In the genomic region with DNA sequence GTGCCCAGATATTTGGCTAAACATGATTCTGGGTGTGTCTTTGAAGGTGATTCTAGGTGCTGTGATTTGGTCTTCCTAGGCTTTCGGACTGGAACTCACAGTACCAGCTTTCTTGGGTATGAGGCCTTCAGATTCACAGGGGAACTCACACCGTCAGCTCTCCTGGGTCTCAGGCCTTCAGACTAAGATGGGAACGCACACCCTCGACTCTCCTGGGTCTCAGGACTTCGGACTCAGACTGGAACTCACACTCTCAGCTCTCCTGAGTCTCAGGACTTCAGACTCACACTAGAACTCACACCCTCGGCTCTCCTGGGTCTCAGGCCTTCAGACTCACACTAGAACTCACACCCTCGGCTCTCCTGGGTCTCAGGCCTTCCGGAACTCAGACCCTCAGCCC, we compare ENCODE assay signal across 21 cellular contexts.
"Had no signal": no experiment of that assay in that cellular context is flagged by ENCODE, and none has a peak within 500 bp of the region (broad histone marks: within the 10 kb centered on the region; RNA-seq: fewer than 3 reads in every experiment).

No MANE protein-coding gene starts in this region.

- H3K36me3 ChIP-seq: breast epithelium, gastroesophageal sphincter, pancreas, right atrium auricular region, tibial nerve had no signal

- H3K27me3 ChIP-seq: breast epithelium, pancreas, right atrium auricular region had no signal

- H3K4me1 ChIP-seq: breast epithelium, gastroesophageal sphincter, pancreas, right atrium auricular region, tibial nerve had no signal

- H3K36me3 Mint-ChIP-seq: mesothelial cell of epicardium had no signal

- H3K27ac Mint-ChIP-seq: activated naive CD4-positive, alpha-beta T cell treated with anti-CD3 and anti-CD28 coated beads, Interleukin-2, amount 50 U/mL, for 24 hours; mesothelial cell of epicardium; nephron; WTC11 had no signal

- H3K4me1 Mint-ChIP-seq: mesothelial cell of epicardium, nephron had no signal

- H3K4me3 ChIP-seq: breast epithelium, dorsolateral prefrontal cortex, gastroesophageal sphincter, pancreas, right atrium auricular region, tibial nerve had no signal

- DNase-seq: activated CD4-positive, alpha-beta T cell treated with anti-CD3 and anti-CD28 coated beads, Interleukin-2, amount 50 U/mL, for 1 hour; activated CD8-positive, alpha-beta memory T cell treated with anti-CD3 and anti-CD28 coated beads, Interleukin-2, amount 50 U/mL, for 4 hours; activated gamma-delta T cell treated with Interleukin-2 at 50 U/mL for 16 hours; activated T-cell treated with anti-CD3 and anti-CD28 coated beads, Interleukin-2, amount 50 U/mL, for 1 hour; dorsolateral prefrontal cortex; effector memory CD4-positive, alpha-beta T cell; hypothalamus; pancreas; stimulated activated CD4-positive, alpha-beta T cell treated with anti-CD3 and anti-CD28 coated beads, Interleukin-15, amount 100 ng/mL, for 24 hours; stimulated activated CD4-positive, alpha-beta T cell treated with anti-CD3 and anti-CD28 coated beads, Interleukin-2, amount 100 ng/mL, for 24 hours; stimulated activated naive CD4-positive, alpha-beta T cell treated with Interleukin-2 at 50 U/mL for 16 hours; T-helper 2 cell had no signal

- ATAC-seq: gastroesophageal sphincter, pancreas, SK-N-SH treated with all-trans-retinoic acid at 6 μM for 48 hours, WTC11 had no signal

- H3K4me3 Mint-ChIP-seq: activated naive CD4-positive, alpha-beta T cell treated with anti-CD3 and anti-CD28 coated beads, Interleukin-2, amount 50 U/mL, for 24 hours; mesothelial cell of epicardium; nephron; WTC11 had no signal

- H3K27ac ChIP-seq: breast epithelium, dorsolateral prefrontal cortex, gastroesophageal sphincter, pancreas, right atrium auricular region, tibial nerve had no signal

- H3K9me3 ChIP-seq: pancreas had no signal
